In genomic region chr6:79201935-79202334, GRCh38 we compare ENCODE assay signal across 26 cellular contexts. TPM values are rescaled to one million over a fixed set of nuclear protein-coding genes. Genes with fewer than 3 reads are reported as not detected.
DNase-seq lines count a peak whose midpoint lies in the region; ATAC-seq and TF ChIP-seq lines count a peak whose summit lies in the region.
"Had no signal": no experiment of that assay in that cellular context is flagged by ENCODE, and none has a peak within 500 bp of the region (broad histone marks: within the 10 kb centered on the region; RNA-seq: fewer than 3 reads in every experiment).

No MANE protein-coding gene starts in this region.

- 42% methylated on average over 3 of the region's 3 CpGs for WGBS in prostate gland

- H3K36me3 ChIP-seq in Caco-2 (ENCODE audit: control insufficient read depth, insufficient read depth, low read length) (peaks cover 2% of the 10 kb centered on the region), prostate gland (no peaks in the 10 kb centered on the region)

- peaks cover 18% of the 10 kb centered on the region for H3K36me3 Mint-ChIP-seq in T-helper 1 cell treated with Interleukin-12 subunit alpha and Interleukin-12 subunit beta and Interleukin-4 antibody, amounts not matched to agents 30 μg/mL and 1 μg/mL, for 36 hours (ENCODE audit: low read depth)
- H3K36me3 Mint-ChIP-seq in Caco-2 (ENCODE audit: insufficient read depth, unreplicated experiment) (peaks cover 68% of the 10 kb centered on the region), WTC11 (peaks cover 40% of the 10 kb centered on the region), mesothelial cell of epicardium (peaks cover 20% of the 10 kb centered on the region)

- no peaks in the 10 kb centered on the region for H3K9me3 Mint-ChIP-seq in T-helper 1 cell treated with Interleukin-12 subunit alpha and Interleukin-12 subunit beta and Interleukin-4 antibody, amounts not matched to agents 30 μg/mL and 1 μg/mL, for 36 hours
- H3K9me3 Mint-ChIP-seq in Caco-2 (ENCODE audit: unreplicated experiment) = no peaks in the 10 kb centered on the region
- no peaks in the 10 kb centered on the region for H3K9me3 Mint-ChIP-seq in WTC11
- peaks cover 6% of the 10 kb centered on the region for H3K9me3 Mint-ChIP-seq in mesothelial cell of epicardium
- H3K9me3 Mint-ChIP-seq: HFFc6 had no signal

- ATAC-seq in WTC11 (no peak), HG03354 (IDR thresholded peaks at IDR 0.05; ENCODE audit: poor library complexity, severe bottlenecking, unreplicated experiment) (no peak)

- H3K4me1 Mint-ChIP-seq in T-helper 1 cell treated with Interleukin-12 subunit alpha and Interleukin-12 subunit beta and Interleukin-4 antibody, amounts not matched to agents 30 μg/mL and 1 μg/mL, for 36 hours (ENCODE audit: low read depth) = peaks cover 2% of the 10 kb centered on the region
- H3K4me1 Mint-ChIP-seq in Caco-2 (ENCODE audit: low read depth, unreplicated experiment) = peaks cover 19% of the 10 kb centered on the region
- peaks cover 25% of the 10 kb centered on the region for H3K4me1 Mint-ChIP-seq in WTC11
- H3K4me1 Mint-ChIP-seq in mesothelial cell of epicardium = no peaks in the 10 kb centered on the region

- no peak overlapping the region for H3K27ac ChIP-seq in prostate gland
- H3K27ac ChIP-seq: SJSA1 had no signal

- TF ChIP-seq POLR2A in prostate gland (IDR thresholded peaks at IDR 0.05) = no peak

- BruUV-seq in Caco-2 (replicated peaks; lab: Mats Ljungman, UMichigan) = no TSS peak

- CTCF ChIA-PET in Caco-2 (lab: Charles Lee) = no interaction called here
- CTCF ChIA-PET in WTC11 (lab: Charles Lee) = no interaction called here

- DNase-seq in T-helper 1 cell (no peak), Caco-2 (no peak), WTC11 (ENCODE audit: low spot score) (no peak), mesothelial cell of epicardium (ENCODE audit: low spot score in 2 of 2, unreplicated experiment in 2 of 2) (no peak), prostate gland (ENCODE audit: low spot score) (no peak)
- DNase-seq: 8988T; ACHN; BE2C; DMS153; DND-41; HFFc6; IMR-90; KG1; MM.1S; NCI-H1694; NCI-H2029 treated with DMSO at 0.1 percent for 48 hours; NCI-H446 treated with DMSO at 0.1 percent for 48 hours; NCI-H526; NCI-H82; NK-92 treated with Interleukin-12 subunit alpha and Interleukin-12 subunit beta, amount 100 ng/mL, for 24 hours; Right ventricle myocardium superior; RPMI8226 had no signal

- H3K4me3 ChIP-seq in Caco-2 (ENCODE audit: low read depth, low read length) = no peak overlapping the region
- H3K4me3 ChIP-seq in prostate gland = no peak overlapping the region
- H3K4me3 ChIP-seq: SJSA1 had no signal

- H3K4me1 ChIP-seq in Caco-2 (no peaks in the 10 kb centered on the region), prostate gland (replicated peaks) (no peaks in the 10 kb centered on the region)
- H3K4me1 ChIP-seq: BE2C, SJSA1 had no signal

- TF ChIP-seq CTCF in Caco-2 (IDR thresholded peaks at IDR 0.05; ENCODE audit: insufficient read depth in 1 of 2, low read depth in 1 of 2, low read length in 1 of 2, severe bottlenecking in 1 of 2, unreplicated experiment in 1 of 2) = no peak
- TF ChIP-seq CTCF in WTC11 (IDR thresholded peaks at IDR 0.05) = no peak
- TF ChIP-seq CTCF in mesothelial cell of epicardium (IDR thresholded peaks at IDR 0.05; ENCODE audit: unreplicated experiment) = no peak
- TF ChIP-seq CTCF in prostate gland (IDR thresholded peaks at IDR 0.05) = no peak

- H3K4me3 Mint-ChIP-seq in T-helper 1 cell treated with Interleukin-12 subunit alpha and Interleukin-12 subunit beta and Interleukin-4 antibody, amounts not matched to agents 30 μg/mL and 1 μg/mL, for 36 hours = no peak overlapping the region
- no peak overlapping the region for H3K4me3 Mint-ChIP-seq in Caco-2 (ENCODE audit: unreplicated experiment)
- H3K4me3 Mint-ChIP-seq in WTC11 = no peak overlapping the region
- no peak overlapping the region for H3K4me3 Mint-ChIP-seq in mesothelial cell of epicardium
- H3K4me3 Mint-ChIP-seq: CD14-positive monocyte, HFFc6 had no signal

- POLR2A ChIA-PET in Caco-2 (lab: Charles Lee) (interaction anchor here (0.7 kb wide), 1 partner anchor 33 kb away, joined by 5 read pairs; the partner anchor contains the start of gene HMGN3), WTC11 (lab: Charles Lee) (interaction anchor here (0.6 kb wide), 1 partner anchor 765 kb away, joined by 3 read pairs; no protein-coding TSS in a partner anchor)

- H3K9me3 ChIP-seq in Caco-2 = no peaks in the 10 kb centered on the region
- no peaks in the 10 kb centered on the region for H3K9me3 ChIP-seq in prostate gland
- H3K9me3 ChIP-seq: BE2C, SJSA1 had no signal

- H3K27me3 ChIP-seq in Caco-2 (replicated peaks; ENCODE audit: control insufficient read depth, insufficient read depth, low read length) (no peaks in the 10 kb centered on the region), prostate gland (replicated peaks; ENCODE audit: insufficient read depth) (no peaks in the 10 kb centered on the region)
- H3K27me3 ChIP-seq: BE2C, SJSA1 had no signal

- intact Hi-C loops in Caco-2 (cut with micrococcal nuclease; ENCODE audit: unreplicated experiment) = loop anchor here (10.0 kb wide), 1 partner anchor 513 kb away; no protein-coding TSS in a partner anchor
- intact Hi-C loops in prostate gland (cut with DNase I) = no loop called here

- H3K27ac Mint-ChIP-seq in T-helper 1 cell treated with Interleukin-12 subunit alpha and Interleukin-12 subunit beta and Interleukin-4 antibody, amounts not matched to agents 30 μg/mL and 1 μg/mL, for 36 hours = peak overlapping the region; percentile 13
- peak overlapping the region; percentile 42 for H3K27ac Mint-ChIP-seq in Caco-2 (ENCODE audit: unreplicated experiment)
- peak overlapping the region; percentile 85 for H3K27ac Mint-ChIP-seq in WTC11
- peak overlapping the region; percentile 9 for H3K27ac Mint-ChIP-seq in mesothelial cell of epicardium
- H3K27ac Mint-ChIP-seq: HFFc6 had no signal

- H3K27me3 Mint-ChIP-seq in T-helper 1 cell treated with Interleukin-12 subunit alpha and Interleukin-12 subunit beta and Interleukin-4 antibody, amounts not matched to agents 30 μg/mL and 1 μg/mL, for 36 hours (ENCODE audit: low read depth) = no peaks in the 10 kb centered on the region
- H3K27me3 Mint-ChIP-seq in Caco-2 (ENCODE audit: insufficient read depth, unreplicated experiment) (no peaks in the 10 kb centered on the region), WTC11 (ENCODE audit: low read depth) (no peaks in the 10 kb centered on the region), mesothelial cell of epicardium (ENCODE audit: low read depth) (no peaks in the 10 kb centered on the region)

TF ChIP-seq in WTC11, 78 proteins besides CTCF, POLR2A, EP300 and RAD21:
- no peak for TF ChIP-seq RELA (CRISPR knock-in tag; IDR thresholded peaks at IDR 0.05; ENCODE audit: borderline replicate concordance)
- no peak for TF ChIP-seq ZMAT4 (CRISPR knock-in tag; IDR thresholded peaks at IDR 0.05)
- TF ChIP-seq MLX (CRISPR knock-in tag; IDR thresholded peaks at IDR 0.05) = no peak
- no peak for TF ChIP-seq RORB (CRISPR knock-in tag; IDR thresholded peaks at IDR 0.05)
- TF ChIP-seq CBFB (CRISPR knock-in tag; IDR thresholded peaks at IDR 0.05; ENCODE audit: low read depth) = no peak
- no peak for TF ChIP-seq USF1 (CRISPR knock-in tag; IDR thresholded peaks at IDR 0.05)
- TF ChIP-seq FOXJ3 (CRISPR knock-in tag; IDR thresholded peaks at IDR 0.05; ENCODE audit: borderline replicate concordance) = no peak
- TF ChIP-seq GABPB1 (CRISPR knock-in tag; IDR thresholded peaks at IDR 0.05) = no peak
- no peak for TF ChIP-seq NFE2L1 (CRISPR knock-in tag; IDR thresholded peaks at IDR 0.05)
- TF ChIP-seq MAX (CRISPR knock-in tag; IDR thresholded peaks at IDR 0.05) = no peak
- no peak for TF ChIP-seq MYBL2 (CRISPR knock-in tag; IDR thresholded peaks at IDR 0.05)
- no peak for TF ChIP-seq ZNF121 (CRISPR knock-in tag; IDR thresholded peaks at IDR 0.05)
- no peak for TF ChIP-seq ATF6 (CRISPR knock-in tag; IDR thresholded peaks at IDR 0.05)
- TF ChIP-seq JUN (CRISPR knock-in tag; IDR thresholded peaks at IDR 0.05) = no peak

RNA-seq across cellular contexts. Expression of gene HMGN3, which starts 32.5 kb away (rescaled TPM):
- 246 and 251 TPM in 2 replicates for total RNA-seq in Caco-2 (2022)
- 151 to 165 TPM (median 155 TPM) in 3 replicates for total RNA-seq in WTC11 (2021)
- total RNA-seq in mesothelial cell of epicardium = 104 to 106 TPM (median 104 TPM) in 3 replicates
- 100 to 1,000 TPM in 1 of 2 donors, 10 to 100 TPM in 1; 65.2 to 117 TPM for total RNA-seq in prostate gland

Comparison
In these comparisons a context has a peak if more than half of its experiments do, and no peak if none do; other contexts are left out.
1. H3K27ac Mint-ChIP-seq: peak in every context shown above with its lines; median percentile 85 in WTC11; 42 in Caco-2; 13 in T-helper 1 cell treated with Interleukin-12 subunit alpha and Interleukin-12 subunit beta and Interleukin-4 antibody, amounts not matched to agents 30 μg/mL and 1 μg/mL, for 36 hours; 9 in mesothelial cell of epicardium.